2 cellular contexts compared by ENCODE assay signal in the genomic region with DNA sequence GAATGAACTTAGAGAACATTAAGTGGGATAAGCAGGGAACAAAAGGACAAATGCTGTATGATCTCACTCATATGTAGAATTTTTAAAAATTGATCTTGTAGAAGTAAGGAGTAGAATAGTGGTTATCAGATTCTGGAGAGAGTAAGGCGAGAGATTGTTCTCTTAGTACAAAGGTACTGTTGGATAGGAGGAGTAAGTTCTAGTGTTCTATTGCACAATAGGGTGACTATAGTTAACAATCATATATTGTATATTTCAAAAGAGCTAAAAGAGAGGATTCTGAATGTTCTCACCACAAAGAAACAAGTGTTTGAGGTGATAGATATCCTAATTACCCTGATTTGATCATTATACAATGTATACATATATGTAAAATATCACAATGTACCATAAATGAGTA.
TF ChIP-seq lines count a peak whose summit lies in the region.

No MANE protein-coding gene starts in this region.

TF ChIP-seq in HepG2, 621 proteins besides CTCF, POLR2A, EP300 and RAD21:
- TF ChIP-seq PRMT3 (CRISPR knock-in tag; IDR thresholded peaks at IDR 0.05; ENCODE audit: borderline replicate concordance, low read depth) = no peak
- peak; percentile 27; the same call in 1 of the 2 replicates for TF ChIP-seq CEBPB (IDR thresholded peaks at IDR 0.05; ENCODE audit: borderline replicate concordance, low read depth, low read length)
TF ChIP-seq in HepG2: peak in this region for 1.

TF ChIP-seq in K562, 482 proteins besides CTCF, POLR2A, EP300 and RAD21 (continued from another document):
- TF ChIP-seq CEBPG (CRISPR knock-in tag; IDR thresholded peaks at IDR 0.05) (no peak), CEBPG (tag; conservative IDR thresholded peaks at IDR 0.05 in 1 of 2, IDR thresholded peaks at IDR 0.05 in 1 of 2) (peak in 1 of 2 experiments; percentile 76; a peak in 2 of 4 replicates), ZNF146 (CRISPR knock-in tag; IDR thresholded peaks at IDR 0.05; ENCODE audit: unreplicated experiment) (no peak)
